In genomic region chr11:3021125-3021524, GRCh38 we compare ENCODE assay signal across 9 cellular contexts. TPM values are rescaled to one million over a fixed set of nuclear protein-coding genes. Genes with fewer than 3 reads are reported as not detected.
DNase-seq lines count a peak whose midpoint lies in the region; ATAC-seq and TF ChIP-seq lines count a peak whose summit lies in the region.
"Had no signal": no experiment of that assay in that cellular context is flagged by ENCODE, and none has a peak within 500 bp of the region (broad histone marks: within the 10 kb centered on the region; RNA-seq: fewer than 3 reads in every experiment).

No MANE protein-coding gene starts in this region.

- H3K9me3 Mint-ChIP-seq in activated naive CD8-positive, alpha-beta T cell treated with anti-CD3 and anti-CD28 coated beads, Interleukin-2, amount 10 ng/mL, durations not matched to agents 7 days and 5 days, result no peaks in the 10 kb centered on the region
- H3K9me3 Mint-ChIP-seq: activated naive CD4-positive, alpha-beta T cell treated with anti-CD3 and anti-CD28 coated beads, Interleukin-2, amount 50 U/mL, for 24 hours had no signal

- H3K27ac ChIP-seq in thyroid gland, result no peak overlapping the region

- 47 to 69% methylated on average over 2 to 4 of the region's 4 CpGs for WGBS in thyroid gland, 2 donors

- peaks cover 24% of the 10 kb centered on the region for H3K36me3 Mint-ChIP-seq in activated naive CD8-positive, alpha-beta T cell treated with anti-CD3 and anti-CD28 coated beads, Interleukin-2, amount 10 ng/mL, durations not matched to agents 7 days and 5 days

- H3K9me3 ChIP-seq in thyroid gland, result no peaks in the 10 kb centered on the region

- no peak for TF ChIP-seq POLR2A in thyroid gland (IDR thresholded peaks at IDR 0.05)

- TF ChIP-seq CTCF in thyroid gland (IDR thresholded peaks at IDR 0.05), result peak; percentile 24 to 70 (median 61)

- intact Hi-C loops in thyroid gland (cut with DNase I), result no loop called here

- ATAC-seq in activated naive CD8-positive, alpha-beta T cell treated with anti-CD3 and anti-CD28 coated beads, Interleukin-2, amount 10 ng/mL, durations not matched to agents 7 days and 5 days (ENCODE audit: low read depth), result peak; percentile 56
- ATAC-seq in GM18868 (IDR thresholded peaks at IDR 0.05; ENCODE audit: unreplicated experiment), result no peak

- peaks cover 0 to 9% of the 10 kb centered on the region in 2 donors for H3K4me1 ChIP-seq in thyroid gland

- H3K27me3 Mint-ChIP-seq in activated naive CD8-positive, alpha-beta T cell treated with anti-CD3 and anti-CD28 coated beads, Interleukin-2, amount 10 ng/mL, durations not matched to agents 7 days and 5 days, result no peaks in the 10 kb centered on the region
- H3K27me3 Mint-ChIP-seq: activated naive CD4-positive, alpha-beta T cell treated with anti-CD3 and anti-CD28 coated beads, Interleukin-2, amount 50 U/mL, for 24 hours had no signal

- peaks cover 59% of the 10 kb centered on the region for H3K4me1 Mint-ChIP-seq in activated naive CD8-positive, alpha-beta T cell treated with anti-CD3 and anti-CD28 coated beads, Interleukin-2, amount 10 ng/mL, durations not matched to agents 7 days and 5 days

- H3K27me3 ChIP-seq in thyroid gland, result no peaks in the 10 kb centered on the region

- peaks cover 43 to 55% of the 10 kb centered on the region in 2 donors for H3K36me3 ChIP-seq in thyroid gland

- POLR2A ChIA-PET in activated naive CD8-positive, alpha-beta T cell treated with anti-CD3 and anti-CD28 coated beads, Interleukin-2, amount 10 ng/mL, durations not matched to agents 7 days and 5 days (lab: Charles Lee), result interaction anchor here (0.9 to 2.2 kb wide), 5 partner anchors 14 to 78 kb away, joined by 3 to 8 read pairs (median 6); partner anchors contain the start of gene NAP1L4

- peak overlapping the region; percentile 16 for H3K27ac Mint-ChIP-seq in activated naive CD8-positive, alpha-beta T cell treated with anti-CD3 and anti-CD28 coated beads, Interleukin-2, amount 10 ng/mL, durations not matched to agents 7 days and 5 days
- H3K27ac Mint-ChIP-seq: activated naive CD4-positive, alpha-beta T cell treated with anti-CD3 and anti-CD28 coated beads, Interleukin-2, amount 50 U/mL, for 24 hours had no signal

- H3K4me3 Mint-ChIP-seq in activated naive CD8-positive, alpha-beta T cell treated with anti-CD3 and anti-CD28 coated beads, Interleukin-2, amount 10 ng/mL, durations not matched to agents 7 days and 5 days, result no peak overlapping the region
- H3K4me3 Mint-ChIP-seq: activated naive CD4-positive, alpha-beta T cell treated with anti-CD3 and anti-CD28 coated beads, Interleukin-2, amount 50 U/mL, for 24 hours had no signal

- peak; percentile 19 for DNase-seq in activated naive CD4-positive, alpha-beta T cell treated with Interleukin-2 at 50 U/mL for 16 hours
- no peak for DNase-seq in activated naive CD4-positive, alpha-beta T cell treated with anti-CD3 and anti-CD28 coated beads, Interleukin-2, amount 50 U/mL, for 16 hours
- DNase-seq in NAMALWA (ENCODE audit: low spot score), result peak; percentile 55
- no peak for DNase-seq in activated naive CD8-positive, alpha-beta T cell treated with anti-CD3 and anti-CD28 coated beads, Interleukin-2, amount 10 ng/mL, durations not matched to agents 7 days and 5 days
- DNase-seq in hippocampal formation (lab: John Stamatoyannopoulos, UW), result peak; percentile 29 to 54
- peak; percentile 61 to 65 for DNase-seq in thyroid gland
- DNase-seq in stimulated activated CD4-positive, alpha-beta T cell treated with anti-CD3 and anti-CD28 coated beads, Interleukin-12 subunit alpha, Interleukin-12 subunit beta, amount 100 ng/mL, for 4 hours, result no peak

- no peak overlapping the region for H3K4me3 ChIP-seq in thyroid gland (replicated peaks in 1 of 3)

RNA-seq across cellular contexts. Expression of gene NAP1L4, which starts 29.0 kb away (rescaled TPM):
- 100 to 1,000 TPM; 346 to 363 TPM for total RNA-seq in activated naive CD8-positive, alpha-beta T cell treated with anti-CD3 and anti-CD28 coated beads, Interleukin-2, amount 10 ng/mL, durations not matched to agents 7 days and 5 days
- 100 to 1,000 TPM; 104 to 117 (median 108) TPM for total RNA-seq in thyroid gland

RNA-seq across cellular contexts. Expression of gene CARS1, which starts 36.1 kb away (rescaled TPM):
- 100 to 1,000 TPM; 100 to 111 TPM for total RNA-seq in activated naive CD8-positive, alpha-beta T cell treated with anti-CD3 and anti-CD28 coated beads, Interleukin-2, amount 10 ng/mL, durations not matched to agents 7 days and 5 days
- 10 to 100 TPM; 36.7 to 56.2 (median 50.1) TPM for total RNA-seq in thyroid gland

Comparison
In these comparisons a context has a peak if more than half of its experiments do, and no peak if none do; other contexts are left out.
1. DNase-seq: peak in activated naive CD4-positive, alpha-beta T cell treated with Interleukin-2 at 50 U/mL for 16 hours (single experiment), NAMALWA (single experiment), hippocampal formation (2 of 2) and thyroid gland (2 of 2); none in activated naive CD4-positive, alpha-beta T cell treated with anti-CD3 and anti-CD28 coated beads, Interleukin-2, amount 50 U/mL, for 16 hours (single experiment), activated naive CD8-positive, alpha-beta T cell treated with anti-CD3 and anti-CD28 coated beads, Interleukin-2, amount 10 ng/mL, durations not matched to agents 7 days and 5 days (single experiment) and stimulated activated CD4-positive, alpha-beta T cell treated with anti-CD3 and anti-CD28 coated beads, Interleukin-12 subunit alpha, Interleukin-12 subunit beta, amount 100 ng/mL, for 4 hours (single experiment).